ENCODE assay signal across 19 cellular contexts in genomic region chrX:54093159-54093558, GRCh38.
"Had no signal": no experiment of that assay in that cellular context is flagged by ENCODE, and none has a peak within 500 bp of the region (broad histone marks: within the 10 kb centered on the region; RNA-seq: fewer than 3 reads in every experiment).

No MANE protein-coding gene starts in this region.

- H3K4me3 Mint-ChIP-seq: activated naive CD8-positive, alpha-beta T cell treated with anti-CD3 and anti-CD28 coated beads, Interleukin-2, amount 10 ng/mL, durations not matched to agents 7 days and 5 days; natural killer cell treated with Interleukin-12 subunit alpha and Interleukin-12 subunit beta and Interleukin-15 and Interleukin-18, amount 100 ng/mL, for 72 hours had no signal

- DNase-seq: activated CD4-positive, alpha-beta T cell treated with anti-CD3 and anti-CD28 coated beads, Interleukin-2, amount 50 U/mL, for 4 hours; activated CD4-positive, CD25-positive, alpha-beta regulatory T cell treated with anti-CD3 and anti-CD28 coated beads, Interleukin-2, amount 50 U/mL, for 72 hours; activated naive CD4-positive, alpha-beta T cell; activated naive CD8-positive, alpha-beta T cell treated with anti-CD3 and anti-CD28 coated beads, Interleukin-2, amount 10 ng/mL, durations not matched to agents 7 days and 5 days; activated T-cell treated with anti-CD3 and anti-CD28 coated beads for 4 hours; cortex of kidney; effector CD8-positive, alpha-beta T cell; foreskin melanocyte; left cardiac atrium; mammary epithelial cell; right lobe of liver; stimulated activated CD4-positive, alpha-beta T cell treated with anti-CD3 and anti-CD28 coated beads, Interleukin-12 subunit alpha, Interleukin-12 subunit beta, amount 100 ng/mL, for 4 hours; stimulated activated CD4-positive, alpha-beta T cell treated with anti-CD3 and anti-CD28 coated beads, Interleukin-2, amount 100 ng/mL, for 24 hours; stomach; T-helper 9 cell had no signal

- H3K27me3 Mint-ChIP-seq: activated naive CD8-positive, alpha-beta T cell treated with anti-CD3 and anti-CD28 coated beads, Interleukin-2, amount 10 ng/mL, durations not matched to agents 7 days and 5 days; natural killer cell treated with Interleukin-12 subunit alpha and Interleukin-12 subunit beta and Interleukin-15 and Interleukin-18, amount 100 ng/mL, for 72 hours had no signal

- H3K4me3 ChIP-seq: cardiac muscle cell, right lobe of liver, SJSA1, stomach, thoracic aorta had no signal

- H3K4me1 ChIP-seq: right lobe of liver, SJSA1, stomach had no signal

- H3K36me3 Mint-ChIP-seq: activated naive CD8-positive, alpha-beta T cell treated with anti-CD3 and anti-CD28 coated beads, Interleukin-2, amount 10 ng/mL, durations not matched to agents 7 days and 5 days; natural killer cell treated with Interleukin-12 subunit alpha and Interleukin-12 subunit beta and Interleukin-15 and Interleukin-18, amount 100 ng/mL, for 72 hours had no signal

- H3K9me3 ChIP-seq: right lobe of liver, SJSA1, stomach, thoracic aorta had no signal

- H3K4me1 Mint-ChIP-seq: activated naive CD8-positive, alpha-beta T cell treated with anti-CD3 and anti-CD28 coated beads, Interleukin-2, amount 10 ng/mL, durations not matched to agents 7 days and 5 days had no signal

- H3K9me3 Mint-ChIP-seq: activated naive CD8-positive, alpha-beta T cell treated with anti-CD3 and anti-CD28 coated beads, Interleukin-2, amount 10 ng/mL, durations not matched to agents 7 days and 5 days; natural killer cell treated with Interleukin-12 subunit alpha and Interleukin-12 subunit beta and Interleukin-15 and Interleukin-18, amount 100 ng/mL, for 72 hours had no signal

- ATAC-seq: left cardiac atrium; natural killer cell treated with Interleukin-12 subunit alpha and Interleukin-12 subunit beta and Interleukin-15 and Interleukin-18, amount 100 ng/mL, for 72 hours; right lobe of liver had no signal

- H3K27ac ChIP-seq: cardiac muscle cell, right lobe of liver, SJSA1, stomach had no signal

- H3K27me3 ChIP-seq: cardiac muscle cell, right lobe of liver, SJSA1, stomach had no signal

- H3K27ac Mint-ChIP-seq: activated naive CD8-positive, alpha-beta T cell treated with anti-CD3 and anti-CD28 coated beads, Interleukin-2, amount 10 ng/mL, durations not matched to agents 7 days and 5 days; natural killer cell treated with Interleukin-12 subunit alpha and Interleukin-12 subunit beta and Interleukin-15 and Interleukin-18, amount 100 ng/mL, for 72 hours had no signal

- H3K36me3 ChIP-seq: cardiac muscle cell, right lobe of liver, SJSA1, thoracic aorta had no signal
